In the genomic region with DNA sequence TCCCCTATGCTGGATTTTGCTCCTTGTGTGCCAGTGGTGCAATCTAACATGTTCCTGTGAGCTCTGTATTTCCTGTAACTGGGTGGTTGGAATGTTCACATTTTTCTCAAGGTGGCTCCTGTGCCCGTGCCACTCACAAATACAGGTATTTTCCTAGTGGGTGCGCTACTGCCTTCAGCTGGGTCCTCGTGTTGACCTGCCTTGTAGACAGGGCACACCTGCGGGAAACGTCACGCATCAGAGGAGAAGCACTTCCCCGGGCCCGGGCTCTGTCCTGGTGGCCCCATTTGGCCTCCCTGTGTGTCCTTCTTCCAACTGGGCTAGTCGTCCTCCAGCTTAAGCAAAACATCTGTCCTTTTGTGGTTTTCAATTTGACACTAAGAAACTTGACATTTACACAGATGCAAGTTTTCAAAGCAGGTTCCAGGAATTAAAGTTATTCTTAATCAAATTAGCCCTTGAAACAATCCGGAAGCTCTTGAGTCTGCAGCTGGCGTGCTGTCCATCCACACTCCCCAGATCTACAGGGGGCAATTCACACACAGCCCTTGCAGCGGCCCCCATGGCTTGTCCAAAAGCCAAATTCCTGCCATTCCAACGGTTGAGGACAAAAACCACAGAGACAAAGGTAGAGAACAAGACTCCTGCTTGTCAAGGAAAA, we compare ENCODE assay signal across 8 cellular contexts.
A peak's percentile ranks its signal among the peaks of the same experiment; 100 is the strongest.
DNase-seq lines count a peak whose midpoint lies in the region; ATAC-seq lines count a peak whose summit lies in the region.
"Had no signal": no experiment of that assay in that cellular context is flagged by ENCODE, and none has a peak within 500 bp of the region (broad histone marks: within the 10 kb centered on the region; RNA-seq: fewer than 3 reads in every experiment).

No MANE protein-coding gene starts in this region.

- no peaks in the 10 kb centered on the region for H3K9me3 ChIP-seq in skeletal muscle satellite cell (replicated peaks; ENCODE audit: low read length)

- no peak for ATAC-seq in HG03521 (IDR thresholded peaks at IDR 0.05; ENCODE audit: unreplicated experiment)

- H3K4me1 ChIP-seq in skeletal muscle satellite cell (ENCODE audit: control insufficient read depth, insufficient read depth, low read length): peaks cover 59% of the 10 kb centered on the region

- in situ Hi-C loops in KBM-7 (cut with MboI; ENCODE audit: low pct_unique_long_range_greater_than_20kb, low sequenced_read_pairs): loop anchor here (25.0 kb wide), 1 partner anchor 750 kb away; no protein-coding TSS in a partner anchor

- H3K9ac ChIP-seq in skeletal muscle satellite cell (ENCODE audit: low read depth, low read length): peak overlapping the region; percentile 14

- DNase-seq in HS-27A (ENCODE audit: low read depth) (peak; percentile 71), RPMI8226 (peak; percentile 6), iPS DF 4.7 (ENCODE audit: extremely low read depth, low spot score) (peak; percentile 87), cerebellum (ENCODE audit: low spot score) (no peak), KBM-7 (no peak)
- DNase-seq: NCI-H524 had no signal

- no peaks in the 10 kb centered on the region for H3K27me3 ChIP-seq in skeletal muscle satellite cell (ENCODE audit: control insufficient read depth, insufficient read depth, low read length)

- no peak overlapping the region for H3K4me3 ChIP-seq in skeletal muscle satellite cell (ENCODE audit: low read length)

- H3K4me2 ChIP-seq in skeletal muscle satellite cell (ENCODE audit: low read length): peak overlapping the region; percentile 12

- H3K36me3 ChIP-seq in skeletal muscle satellite cell (ENCODE audit: insufficient read depth, low read length): no peaks in the 10 kb centered on the region

Comparison
In these comparisons a context has a peak if more than half of its experiments do, and no peak if none do; other contexts are left out.
1. DNase-seq: peak in HS-27A (single experiment), RPMI8226 (single experiment) and iPS DF 4.7 (single experiment); none in cerebellum (single experiment) and KBM-7 (single experiment).